In the genomic region with DNA sequence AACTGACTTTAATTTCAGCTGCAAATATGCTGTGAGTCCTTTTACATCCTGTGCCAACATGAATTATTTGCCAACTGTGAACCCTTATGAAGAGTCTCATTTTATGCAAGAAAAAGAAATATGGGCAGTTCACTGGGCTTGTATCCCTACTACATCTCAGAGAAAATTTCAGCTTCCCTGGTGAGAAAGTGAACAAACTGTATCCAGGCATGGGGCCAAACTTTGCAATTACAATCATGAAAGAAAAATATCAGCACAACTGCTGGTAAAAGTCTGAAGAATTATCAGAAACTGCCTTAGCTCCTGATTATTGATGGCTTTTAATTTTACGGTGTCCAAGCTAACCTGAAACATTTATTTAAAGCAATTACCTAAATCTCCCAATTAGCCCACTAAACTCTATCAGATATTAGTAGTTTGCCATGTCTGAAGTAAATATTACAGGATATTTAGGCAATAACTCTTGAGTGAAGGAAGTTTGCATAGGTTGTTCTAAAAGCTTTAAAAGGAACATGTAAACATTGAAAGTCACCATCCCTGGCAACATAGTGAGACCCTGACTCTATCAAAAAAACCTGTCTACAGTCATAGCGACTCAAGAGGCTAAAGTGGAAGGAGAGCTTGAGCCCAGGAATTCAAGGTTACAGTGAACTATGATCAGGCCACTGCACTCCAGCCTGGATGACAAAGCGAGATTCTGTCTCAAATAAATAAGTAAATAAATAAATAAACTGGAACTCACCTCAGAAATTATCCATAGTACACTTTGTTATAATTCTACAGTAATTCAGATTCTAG, we compare ENCODE assay signal across 29 cellular contexts.
"Had no signal": no experiment of that assay in that cellular context is flagged by ENCODE, and none has a peak within 500 bp of the region (broad histone marks: within the 10 kb centered on the region; RNA-seq: fewer than 3 reads in every experiment).

No MANE protein-coding gene starts in this region.

- ATAC-seq: activated CD4-positive, alpha-beta T cell treated with anti-CD3 and anti-CD28 coated beads for 36 hours; activated CD8-positive, alpha-beta memory T cell treated with anti-CD3 and anti-CD28 coated beads, Interleukin-2, amount 10 ng/mL, durations not matched to agents 7 days and 5 days; activated CD8-positive, alpha-beta T cell treated with anti-CD3 and anti-CD28 coated beads, Interleukin-2, amount 10 ng/mL, durations not matched to agents 7 days and 5 days; activated naive CD8-positive, alpha-beta T cell treated with anti-CD3 and anti-CD28 coated beads, Interleukin-2, amount 50 U/mL, for 24 hours; foreskin keratinocyte; gastrocnemius medialis; heart left ventricle; T-helper 17 cell had no signal

- H3K36me3 ChIP-seq: adrenal gland, esophagus muscularis mucosa, gastrocnemius medialis, heart left ventricle had no signal

- H3K27me3 ChIP-seq: adrenal gland, dorsolateral prefrontal cortex, esophagus muscularis mucosa, foreskin keratinocyte, gastrocnemius medialis, heart left ventricle had no signal

- H3K27ac ChIP-seq: adrenal gland, coronary artery, dorsolateral prefrontal cortex, esophagus muscularis mucosa, foreskin keratinocyte, gastrocnemius medialis, heart left ventricle had no signal

- H3K4me1 ChIP-seq: adrenal gland, esophagus muscularis mucosa, foreskin keratinocyte, gastrocnemius medialis, heart left ventricle had no signal

- FAIRE-seq: bronchial epithelial cell had no signal

- H3K9me3 ChIP-seq: adrenal gland, esophagus muscularis mucosa, gastrocnemius medialis had no signal

- DNase-seq: activated CD4-positive, alpha-beta memory T cell treated with anti-CD3 and anti-CD28 coated beads for 36 hours; activated CD4-positive, alpha-beta T cell treated with anti-CD3 and anti-CD28 coated beads for 36 hours; activated CD4-positive, alpha-beta T cell treated with anti-CD3 and anti-CD28 coated beads, Interleukin-2, amount 10 ng/mL, durations not matched to agents 24 days and 14 days; activated CD4-positive, CD25-positive, alpha-beta regulatory T cell; activated CD4-positive, CD25-positive, alpha-beta regulatory T cell treated with anti-CD3 and anti-CD28 coated beads, Interleukin-2, amount 50 U/mL, for 72 hours; activated CD8-positive, alpha-beta memory T cell treated with anti-CD3 and anti-CD28 coated beads, Interleukin-2, amount 10 ng/mL, durations not matched to agents 7 days and 5 days; activated CD8-positive, alpha-beta memory T cell treated with anti-CD3 and anti-CD28 coated beads, Interleukin-2, amount 50 U/mL, for 4 hours; activated CD8-positive, alpha-beta T cell treated with anti-CD3 and anti-CD28 coated beads, Interleukin-2, amount 10 ng/mL, durations not matched to agents 7 days and 5 days; activated effector memory CD4-positive, alpha-beta T cell treated with anti-CD3 and anti-CD28 coated beads, Interleukin-2, amount 50 U/mL, for 16 hours; activated naive CD4-positive, alpha-beta T cell treated with anti-CD3 and anti-CD28 coated beads for 36 hours; activated naive CD8-positive, alpha-beta T cell treated with anti-CD3 and anti-CD28 coated beads for 36 hours; activated naive CD8-positive, alpha-beta T cell treated with anti-CD3 and anti-CD28 coated beads, Interleukin-2, amount 50 U/mL, for 24 hours; activated T-cell treated with anti-CD3 and anti-CD28 coated beads, Interleukin-2, amount 50 U/mL, for 1 hour; activated T-cell treated with anti-CD3 and anti-CD28 coated beads, Interleukin-2, amount 50 U/mL, for 48 hours; adrenal gland; aorta; effector memory CD4-positive, alpha-beta T cell; erythroblast; foreskin keratinocyte; gastrocnemius medialis; glutamatergic neuron; heart left ventricle; T-helper 1 cell; T-helper 17 cell; T1000 had no signal

- H3K4me3 ChIP-seq: adrenal gland, coronary artery, dorsolateral prefrontal cortex, esophagus muscularis mucosa, gastrocnemius medialis, heart left ventricle had no signal
